In the genomic region with DNA sequence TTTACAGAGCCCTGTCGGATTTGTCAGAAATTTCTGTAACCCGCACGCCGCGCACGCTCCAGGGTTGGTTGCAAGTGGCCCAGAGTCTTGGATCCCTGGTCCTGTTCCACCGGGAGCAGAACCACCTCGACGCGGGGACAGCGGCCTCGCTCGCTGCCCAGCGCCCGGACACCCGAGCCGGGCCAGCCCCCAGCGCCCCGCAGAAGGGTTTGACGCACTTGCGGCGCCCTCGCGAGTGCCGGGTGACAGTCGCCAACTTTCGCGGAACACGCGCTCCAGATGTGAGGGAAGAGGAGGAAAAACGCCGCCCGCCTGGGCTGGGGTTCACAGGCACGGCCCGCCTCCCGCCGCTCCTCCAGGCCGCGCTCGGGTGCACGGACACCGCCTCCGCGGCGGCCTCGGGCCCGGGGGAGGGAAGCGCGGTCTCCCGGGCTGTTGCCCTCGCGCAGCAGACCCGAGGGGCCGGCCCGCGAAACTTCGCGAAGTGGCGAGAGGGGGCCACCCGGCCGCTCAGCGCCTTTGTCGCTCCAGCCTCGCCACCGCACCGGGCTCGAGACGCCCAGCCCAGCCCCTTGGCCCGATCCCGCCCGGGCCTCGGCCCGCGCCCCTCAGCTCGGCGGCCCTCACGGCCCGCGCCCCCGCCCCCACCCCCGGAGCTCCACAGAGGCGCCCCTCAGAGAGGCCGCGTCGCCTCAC, we compare ENCODE assay signal across 8 cellular contexts. TPM values are rescaled to one million over a fixed set of nuclear protein-coding genes. Genes with fewer than 3 reads are reported as not detected.
DNase-seq lines count a peak whose midpoint lies in the region; ATAC-seq and TF ChIP-seq lines count a peak whose summit lies in the region.

No MANE protein-coding gene starts in this region.

- peak overlapping the region; percentile 43; the same call in 1 of the 2 replicates for H3K56ac ChIP-seq in IMR-90 (ENCODE audit: extremely low read depth, insufficient read depth, low read length)

- TF ChIP-seq POLR2A in IMR-90 (IDR thresholded peaks at IDR 0.05; ENCODE audit: low read depth, low read length) = no peak
- no peak for TF ChIP-seq POLR2A in esophagus muscularis mucosa (IDR thresholded peaks at IDR 0.05; ENCODE audit: low read depth)

- peak overlapping the region; percentile 66; the same call in 1 of the 2 replicates for H3K18ac ChIP-seq in IMR-90 (ENCODE audit: low read depth, low read length)

- in situ Hi-C loops in G401 (cut with HindIII; ENCODE audit: low sequenced_read_pairs) = no loop called here
- in situ Hi-C loops in IMR-90 (cut with MboI; ENCODE audit: low sequenced_read_pairs) = no loop called here

- peaks cover 10% of the 10 kb centered on the region for H3K36me3 ChIP-seq in IMR-90 (ENCODE audit: control insufficient read depth, insufficient read depth, low read length)
- H3K36me3 ChIP-seq in esophagus muscularis mucosa = peaks cover 0 to 6% (median 2%) of the 10 kb centered on the region in 4 donors
- no peaks in the 10 kb centered on the region for H3K36me3 ChIP-seq in muscle layer of colon (ENCODE audit: insufficient read depth, low read length)
- peaks cover 6% of the 10 kb centered on the region in 2 donors for H3K36me3 ChIP-seq in stomach smooth muscle (ENCODE audit: control insufficient read depth in 2 of 2, insufficient read depth in 2 of 2, low read length in 2 of 2)

- TF ChIP-seq EP300 in esophagus muscularis mucosa (IDR thresholded peaks at IDR 0.05) = no peak

- peak overlapping the region; percentile 80 for H3K4me3 ChIP-seq in IMR-90 (ENCODE audit: insufficient read depth, low read depth, low read length)
- H3K4me3 ChIP-seq in esophagus muscularis mucosa = peak overlapping the region; percentile 95 to 99 (median 96)
- H3K4me3 ChIP-seq in muscle layer of colon (ENCODE audit: low read depth in 1 of 2, low read length in 2 of 2) = peak overlapping the region; percentile 47 to 68
- H3K4me3 ChIP-seq in stomach smooth muscle (ENCODE audit: low read length in 2 of 2) = peak overlapping the region; percentile 50 to 79

- dilution Hi-C loops in IMR-90 (cut with HindIII; ENCODE audit: low sequenced_read_pairs, unreplicated experiment) = no loop called here

- no peak overlapping the region; the same call in 1 of the 2 replicates for H2BK120ac ChIP-seq in IMR-90 (ENCODE audit: low read depth, low read length)

- DNase-seq in G401 (ENCODE audit: low spot score) (peak; percentile 34), IMR-90 (no peak), esophagus muscularis mucosa (ENCODE audit: extremely low spot score) (no peak), SIG-M5 (lab: John Stamatoyannopoulos, UW) (no peak)
- peak in 2 of 3 experiments; percentile 20 to 23 for DNase-seq in activated CD8-positive, alpha-beta memory T cell treated with anti-CD3 and anti-CD28 coated beads for 48 hours (ENCODE audit: low read depth in 2 of 3, low spot score in 2 of 3)

- H3K23ac ChIP-seq in IMR-90 (ENCODE audit: low read depth, low read length) = peak overlapping the region; percentile 94

- peak overlapping the region; percentile 94 for H3K14ac ChIP-seq in IMR-90 (replicated peaks; ENCODE audit: low read depth, low read length)

- POLR2A ChIA-PET in IMR-90 (lab: Charles Lee; ENCODE audit: unreplicated experiment) = no interaction called here

- H3K9me1 ChIP-seq in IMR-90 (ENCODE audit: insufficient read depth, low read length) = peaks cover 13% of the 10 kb centered on the region

- CTCF ChIA-PET in IMR-90 (lab: Yijun Ruan, JAX) = interaction anchor here (0.6 to 1.5 kb wide), 9 partner anchors 11 to 222 kb away, joined by 3 to 9 read pairs (median 3); no protein-coding TSS in a partner anchor

- peaks cover 43% of the 10 kb centered on the region for H4K20me1 ChIP-seq in IMR-90 (ENCODE audit: insufficient read depth, low read length)

- H3K4me1 ChIP-seq in IMR-90 (ENCODE audit: control insufficient read depth, insufficient read depth, low read length) (peaks cover 6% of the 10 kb centered on the region), esophagus muscularis mucosa (peaks cover 17 to 54% (median 35%) of the 10 kb centered on the region in 4 donors), muscle layer of colon (ENCODE audit: insufficient read depth, low read length) (peaks cover 8% of the 10 kb centered on the region), stomach smooth muscle (ENCODE audit: control insufficient read depth, insufficient read depth, low read length) (peaks cover 17% of the 10 kb centered on the region)

- H4K8ac ChIP-seq in IMR-90 (ENCODE audit: low read depth in 2 of 2, low read length in 2 of 2) = peak overlapping the region in 1 of 2 experiments; percentile 94; a peak in 2 of 4 replicates

- H3K4ac ChIP-seq in IMR-90 (ENCODE audit: low read depth, low read length) = peak overlapping the region; percentile 84; the same call in 1 of the 2 replicates

- peak overlapping the region; percentile 67 for H3K4me2 ChIP-seq in IMR-90 (ENCODE audit: low read depth, low read length)

- H3K9ac ChIP-seq in IMR-90 (ENCODE audit: low read depth, low read length) = peak overlapping the region; percentile 73
- H3K9ac ChIP-seq in muscle layer of colon (ENCODE audit: low read length) = no peak overlapping the region
- H3K9ac ChIP-seq in stomach smooth muscle (ENCODE audit: low read length in 2 of 2) = peak overlapping the region; percentile 49 to 64

- no peak for TF ChIP-seq RAD21 in IMR-90 (IDR thresholded peaks at IDR 0.05; ENCODE audit: low read length)

- intact Hi-C loops in IMR-90 (cut with micrococcal nuclease) = no loop called here
- intact Hi-C loops in esophagus muscularis mucosa (cut with DNase I) = no loop called here

- peak overlapping the region; percentile 92 for H3K27ac ChIP-seq in IMR-90 (ENCODE audit: insufficient read depth, low read length)
- peak overlapping the region; percentile 95 to 99 (median 98) for H3K27ac ChIP-seq in esophagus muscularis mucosa (replicated peaks in 1 of 4)
- H3K27ac ChIP-seq in muscle layer of colon (ENCODE audit: low read depth, low read length) = peak overlapping the region; percentile 95
- H3K27ac ChIP-seq in stomach smooth muscle (ENCODE audit: low read length) = peak overlapping the region; percentile 83

- H2BK20ac ChIP-seq in IMR-90 (ENCODE audit: low read depth, low read length) = no peak overlapping the region

- WGBS in IMR-90 (ENCODE audit: extremely low coverage in 2 of 2, insufficient read length in 1 of 2), 2 experiments = 0% methylated on average over 36 of the region's 85 CpGs; no CpG with 5 or more reads in 1 of the 2 experiments
- WGBS in esophagus muscularis mucosa = 0% methylated on average over 25 of the region's 85 CpGs

- TF ChIP-seq CTCF in IMR-90 (conservative IDR thresholded peaks at IDR 0.05; ENCODE audit: low read depth, low read length) (no peak), esophagus muscularis mucosa (IDR thresholded peaks at IDR 0.05) (no peak)

- no peaks in the 10 kb centered on the region for H3K27me3 ChIP-seq in IMR-90 (ENCODE audit: control insufficient read depth, insufficient read depth, low read length)
- no peaks in the 10 kb centered on the region for H3K27me3 ChIP-seq in esophagus muscularis mucosa
- no peaks in the 10 kb centered on the region for H3K27me3 ChIP-seq in muscle layer of colon (ENCODE audit: control insufficient read depth in 1 of 2, insufficient read depth in 2 of 2, low read length in 2 of 2)
- H3K27me3 ChIP-seq in stomach smooth muscle (ENCODE audit: control insufficient read depth in 1 of 2, insufficient read depth in 2 of 2, low read length in 2 of 2) = no peaks in the 10 kb centered on the region

- H2AFZ ChIP-seq in IMR-90 (replicated peaks; ENCODE audit: low read length, poor library complexity) = peak overlapping the region; percentile 97

- peak; percentile 55 for ATAC-seq in GM21529 (IDR thresholded peaks at IDR 0.05; ENCODE audit: unreplicated experiment)
- ATAC-seq in IMR-90 (ENCODE audit: low read depth) = peak; percentile 74

- no peak overlapping the region; the same call in 1 of the 2 replicates for H4K5ac ChIP-seq in IMR-90 (ENCODE audit: low read depth, low read length)

- H2AK5ac ChIP-seq in IMR-90 (ENCODE audit: low read depth, low read length) = 0 out of 2 replicates have a peak overlapping the region, but pooled peaks have one; percentile 62

- H2BK5ac ChIP-seq in IMR-90 (ENCODE audit: low read depth, low read length, poor library complexity, severe bottlenecking) = peak overlapping the region; percentile 83

- H2AK9ac ChIP-seq in IMR-90 (replicated peaks; ENCODE audit: low read depth, low read length, poor library complexity) = peak overlapping the region; percentile 95

- BruUV-seq in IMR-90 (replicated peaks; lab: Mats Ljungman, UMichigan) = no TSS peak

- H3K79me1 ChIP-seq in IMR-90 (ENCODE audit: low read depth in 1 of 2, low read length in 2 of 2) = peaks cover 8 to 37% of the 10 kb centered on the region in 2 experiments

- H3K9me3 ChIP-seq in IMR-90 (ENCODE audit: control insufficient read depth, insufficient read depth, low read length) (no peaks in the 10 kb centered on the region), esophagus muscularis mucosa (no peaks in the 10 kb centered on the region), muscle layer of colon (ENCODE audit: low read length) (no peaks in the 10 kb centered on the region), stomach smooth muscle (ENCODE audit: control insufficient read depth in 2 of 2, low read length in 2 of 2) (no peaks in the 10 kb centered on the region)

- H4K91ac ChIP-seq in IMR-90 (ENCODE audit: insufficient read depth, low read depth, low read length) = peak overlapping the region; percentile 57; the same call in 1 of the 2 replicates

- H2BK15ac ChIP-seq in IMR-90 (ENCODE audit: low read depth, low read length) = no peak overlapping the region

TF ChIP-seq in IMR-90, 13 proteins besides CTCF, POLR2A, EP300 and RAD21 (continues in another document):
- no peak for TF ChIP-seq NFE2L2 (IDR thresholded peaks at IDR 0.05; ENCODE audit: low read depth, low read length)
- TF ChIP-seq MAFK (IDR thresholded peaks at IDR 0.05; ENCODE audit: low read depth, low read length) = no peak
- TF ChIP-seq MXI1 (IDR thresholded peaks at IDR 0.05; ENCODE audit: borderline replicate concordance, low read depth, low read length) = peak; percentile 63; the same call in 1 of the 2 replicates
- no peak for TF ChIP-seq BHLHE40 (IDR thresholded peaks at IDR 0.05; ENCODE audit: low read depth, low read length)
- TF ChIP-seq FOS (IDR thresholded peaks at IDR 0.05; ENCODE audit: low read depth, low read length) = no peak

RNA-seq across cellular contexts. Expression of gene RNF216, which starts 0.5 kb away (rescaled TPM):
- total RNA-seq in G401 (2014; rRNA removed; shearing (Covaris generic)) = 21.7 and 28.2 TPM in 2 replicates
- total RNA-seq in IMR-90 (2012; rRNA removed) (26.9 and 30.1 TPM in 2 replicates), esophagus muscularis mucosa (10 to 100 TPM; 40.3 to 70.8 (median 58.5) TPM)
- 23.0 and 24.8 TPM in 2 replicates for polyA plus RNA-seq in IMR-90 (2012; rRNA removed)
- polyA plus RNA-seq in IMR-90 (2012; cell fraction: cytosol; rRNA removed) = 17.8 and 19.6 TPM in 2 replicates
- 33.4 and 36.7 TPM in 2 replicates for polyA plus RNA-seq in IMR-90 (2012; cell fraction: nucleus; rRNA removed; ENCODE audit: low replicate concordance)

Comparison
In these comparisons a context has a peak if more than half of its experiments do, and no peak if none do; other contexts are left out.
1. DNase-seq: peak in G401 (single experiment) and activated CD8-positive, alpha-beta memory T cell treated with anti-CD3 and anti-CD28 coated beads for 48 hours (2 of 3); none in IMR-90 (single experiment), esophagus muscularis mucosa (single experiment) and SIG-M5 (single experiment).
2. Peak in every context shown above with its lines, with median percentiles within 50 percentile points of each other: H3K27ac ChIP-seq and H3K4me3 ChIP-seq.